ENCODE assay signal across 8 cellular contexts in genomic region chr1:156709743-156710489, GRCh38. TPM values are rescaled to one million over a fixed set of nuclear protein-coding genes. Genes with fewer than 3 reads are reported as not detected.
DNase-seq lines count a peak whose midpoint lies in the region; ATAC-seq and TF ChIP-seq lines count a peak whose summit lies in the region.

No MANE protein-coding gene starts in this region.

- ATAC-seq in Right ventricle myocardium inferior, result peak; percentile 75
- peak; percentile 12 to 36 for ATAC-seq in lower lobe of right lung
- no peak for ATAC-seq in HG03175 (IDR thresholded peaks at IDR 0.05; ENCODE audit: unreplicated experiment)

- no peaks in the 10 kb centered on the region for H3K9me3 ChIP-seq in breast epithelium
- no peaks in the 10 kb centered on the region for H3K9me3 ChIP-seq in lower lobe of right lung

- TF ChIP-seq CTCF in breast epithelium (IDR thresholded peaks at IDR 0.05) (no peak), lower lobe of right lung (IDR thresholded peaks at IDR 0.05) (no peak)

- DNase-seq in Right ventricle myocardium inferior (ENCODE audit: missing footprints), result no peak
- DNase-seq in cardiac septum (ENCODE audit: low spot score), result no peak
- DNase-seq in breast epithelium (ENCODE audit: low spot score in 2 of 2), result peak; percentile 80 to 87
- DNase-seq in lower lobe of right lung, result no peak
- no peak for DNase-seq in ecto neural progenitor cell (ENCODE audit: low spot score)
- no peak for DNase-seq in SIG-M5 (lab: John Stamatoyannopoulos, UW)
- DNase-seq in retina, result no peak

- H3K4me1 ChIP-seq in breast epithelium, result peaks cover 40 to 59% of the 10 kb centered on the region in 2 donors
- H3K4me1 ChIP-seq in lower lobe of right lung, result peaks cover 31% of the 10 kb centered on the region

- H3K4me3 ChIP-seq in breast epithelium (no peak overlapping the region), lower lobe of right lung (no peak overlapping the region)

- intact Hi-C loops in Right ventricle myocardium inferior (cut with DNase I), result no loop called here
- intact Hi-C loops in cardiac septum (cut with DNase I), result no loop called here
- intact Hi-C loops in breast epithelium (cut with DNase I; ENCODE audit: low total_unique reads), result no loop called here
- intact Hi-C loops in lower lobe of right lung (cut with DNase I), result no loop called here

- no peak for TF ChIP-seq POLR2A in breast epithelium (IDR thresholded peaks at IDR 0.05)

- no peaks in the 10 kb centered on the region for H3K36me3 ChIP-seq in breast epithelium
- H3K36me3 ChIP-seq in lower lobe of right lung, result no peaks in the 10 kb centered on the region

- H3K27me3 ChIP-seq in breast epithelium (no peaks in the 10 kb centered on the region), lower lobe of right lung (ENCODE audit: low read depth) (peaks cover 14% of the 10 kb centered on the region)

- peak overlapping the region; percentile 92 to 94 for H3K27ac ChIP-seq in breast epithelium
- no peak overlapping the region for H3K27ac ChIP-seq in lower lobe of right lung

RNA-seq across cellular contexts. Expression of gene CRABP2, which starts 4.5 kb away (rescaled TPM):
- total RNA-seq in Right ventricle myocardium inferior (not detected), cardiac septum (3.7 TPM), breast epithelium (10 to 100 TPM in 2 of 3 donors, 1 to 10 TPM in 1; 4.2 to 61.6 (median 28.2) TPM), lower lobe of right lung (2.1 TPM)

RNA-seq across cellular contexts. Expression of gene METTL25B, which starts 18.4 kb away (rescaled TPM):
- total RNA-seq in Right ventricle myocardium inferior, result 16.6 TPM
- 14.7 TPM for total RNA-seq in cardiac septum
- total RNA-seq in breast epithelium, result 10 to 100 TPM; 15.5 to 41.3 (median 30.2) TPM
- 41.0 TPM for total RNA-seq in lower lobe of right lung

RNA-seq across cellular contexts. Expression of gene ISG20L2, which starts 18.6 kb away (rescaled TPM):
- total RNA-seq in Right ventricle myocardium inferior, result 13.1 TPM
- total RNA-seq in cardiac septum, result 12.4 TPM
- total RNA-seq in breast epithelium, result 10 to 100 TPM; 13.6 to 25.2 (median 21.0) TPM
- 22.6 TPM for total RNA-seq in lower lobe of right lung

RNA-seq across cellular contexts. Expression of gene MRPL24, which starts 31.0 kb away (rescaled TPM):
- 103 TPM for total RNA-seq in Right ventricle myocardium inferior
- total RNA-seq in cardiac septum, result 66.1 TPM
- 10 to 100 TPM; 36.6 to 63.9 (median 63.8) TPM for total RNA-seq in breast epithelium
- total RNA-seq in lower lobe of right lung, result 43.7 TPM

RNA-seq across cellular contexts. Expression of gene NES, which starts 32.7 kb away (rescaled TPM):
- total RNA-seq in Right ventricle myocardium inferior, result 131 TPM
- 699 TPM for total RNA-seq in cardiac septum
- 10 to 100 TPM in 2 of 3 donors, 1 to 10 TPM in 1; 9.9 to 28.5 (median 14.9) TPM for total RNA-seq in breast epithelium
- total RNA-seq in lower lobe of right lung, result 39.8 TPM

Comparison
In these comparisons a context has a peak if more than half of its experiments do, and no peak if none do; other contexts are left out.
1. DNase-seq: peak in breast epithelium (2 of 2); none in Right ventricle myocardium inferior (single experiment), cardiac septum (single experiment), lower lobe of right lung (single experiment), ecto neural progenitor cell (single experiment), SIG-M5 (single experiment) and retina (single experiment).